ENCODE assay signal across 13 cellular contexts in the genomic region with DNA sequence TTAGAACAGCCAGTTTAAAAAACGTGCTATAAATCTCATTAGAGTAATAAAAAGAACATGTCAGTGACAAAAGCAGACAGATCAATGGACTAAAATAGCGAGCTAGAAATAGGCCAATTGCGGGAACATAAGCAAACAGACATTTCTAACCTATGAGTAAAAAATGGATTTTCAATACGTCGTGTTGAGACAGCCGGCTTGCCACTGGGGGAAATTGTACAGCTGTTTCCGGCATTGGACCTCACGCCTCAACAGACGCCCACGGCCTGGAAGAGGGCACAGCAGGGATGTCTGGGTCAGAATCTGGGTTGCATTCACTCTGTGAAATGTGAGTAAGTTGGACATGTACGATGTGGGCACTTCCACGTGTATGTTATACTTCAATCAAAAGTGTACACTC.
DNase-seq lines count a peak whose midpoint lies in the region; ATAC-seq, FAIRE-seq and TF ChIP-seq lines count a peak whose summit lies in the region.
"Had no signal": no experiment of that assay in that cellular context is flagged by ENCODE, and none has a peak within 500 bp of the region (broad histone marks: within the 10 kb centered on the region; RNA-seq: fewer than 3 reads in every experiment).

No MANE protein-coding gene starts in this region.

- no peak overlapping the region for H3K4me3 Mint-ChIP-seq in activated CD4-positive, alpha-beta T cell treated with anti-CD3 and anti-CD28 coated beads for 36 hours

- H3K4me1 Mint-ChIP-seq in activated CD4-positive, alpha-beta T cell treated with anti-CD3 and anti-CD28 coated beads for 36 hours, result peaks cover 17% of the 10 kb centered on the region

- TF ChIP-seq CTCF in kidney (IDR thresholded peaks at IDR 0.05; ENCODE audit: borderline replicate concordance, extremely low read depth, insufficient read depth), result no peak

- H3K9ac ChIP-seq in kidney (ENCODE audit: low read length in 2 of 2), result no peak overlapping the region

- ATAC-seq in activated CD4-positive, alpha-beta T cell treated with anti-CD3 and anti-CD28 coated beads for 36 hours, result peak; percentile 76
- ATAC-seq in HG02642 (IDR thresholded peaks at IDR 0.05; ENCODE audit: poor library complexity, unreplicated experiment), result peak; percentile 67

- H3K9me3 ChIP-seq in kidney (ENCODE audit: control insufficient read depth in 1 of 2, low read length in 2 of 2), result no peaks in the 10 kb centered on the region

- no peak for FAIRE-seq in kidney (lab: Jason Lieb, UNC)
- FAIRE-seq: A204.1 had no signal

- no peaks in the 10 kb centered on the region for H3K27me3 Mint-ChIP-seq in activated CD4-positive, alpha-beta T cell treated with anti-CD3 and anti-CD28 coated beads for 36 hours

- no peak overlapping the region for H3K27ac ChIP-seq in kidney (ENCODE audit: low read depth in 2 of 2, low read length in 2 of 2)

- H3K4me3 ChIP-seq in skeletal muscle cell (ENCODE audit: low read depth, low read length) (no peak overlapping the region), kidney (ENCODE audit: low read length in 2 of 2) (no peak overlapping the region)

- CTCF ChIA-PET in activated CD4-positive, alpha-beta T cell treated with anti-CD3 and anti-CD28 coated beads for 36 hours (lab: Charles Lee), result no interaction called here

- peak; percentile 64 for DNase-seq in activated CD4-positive, alpha-beta T cell treated with anti-CD3 and anti-CD28 coated beads for 36 hours
- no peak for DNase-seq in activated CD4-positive, alpha-beta T cell treated with anti-CD3 and anti-CD28 coated beads, Interleukin-2, amount 50 U/mL, for 4 hours
- DNase-seq in astrocyte of the hippocampus (ENCODE audit: low read depth, low spot score) (peak; percentile 8), skeletal muscle cell (ENCODE audit: low read depth) (peak; percentile 54), NCI-H1105 (lab: John Stamatoyannopoulos, UW) (no peak), kidney (no peak), GM19240 (ENCODE audit: insufficient read length, low spot score) (no peak)
- DNase-seq: anterior cingulate cortex, hippocampal formation, NCI-H2081 treated with DMSO at 0.1 percent for 48 hours, occipital lobe had no signal

- no peak overlapping the region for H3K27ac Mint-ChIP-seq in activated CD4-positive, alpha-beta T cell treated with anti-CD3 and anti-CD28 coated beads for 36 hours

- POLR2A ChIA-PET in activated CD4-positive, alpha-beta T cell treated with anti-CD3 and anti-CD28 coated beads for 36 hours (lab: Charles Lee), result no interaction called here

- no peaks in the 10 kb centered on the region for H3K36me3 ChIP-seq in kidney (ENCODE audit: control insufficient read depth in 1 of 2, insufficient read depth in 2 of 2, low read length in 2 of 2)

- no peaks in the 10 kb centered on the region for H3K4me1 ChIP-seq in kidney (ENCODE audit: control insufficient read depth in 1 of 2, insufficient read depth in 1 of 2, low read depth in 1 of 2, low read length in 2 of 2)

- no peaks in the 10 kb centered on the region for H3K9me3 Mint-ChIP-seq in activated CD4-positive, alpha-beta T cell treated with anti-CD3 and anti-CD28 coated beads for 36 hours (ENCODE audit: low read depth)

- peaks cover under 1% of the 10 kb centered on the region for H3K36me3 Mint-ChIP-seq in activated CD4-positive, alpha-beta T cell treated with anti-CD3 and anti-CD28 coated beads for 36 hours (ENCODE audit: low read depth)

- intact Hi-C loops in activated CD4-positive, alpha-beta T cell treated with anti-CD3 and anti-CD28 coated beads for 36 hours (cut with DNase I, micrococcal nuclease), result no loop called here
- intact Hi-C loops in kidney (cut with DNase I), result no loop called here

Comparison
In these comparisons a context has a peak if more than half of its experiments do, and no peak if none do; other contexts are left out.
1. DNase-seq: peak in activated CD4-positive, alpha-beta T cell treated with anti-CD3 and anti-CD28 coated beads for 36 hours (single experiment), astrocyte of the hippocampus (single experiment) and skeletal muscle cell (single experiment); none in activated CD4-positive, alpha-beta T cell treated with anti-CD3 and anti-CD28 coated beads, Interleukin-2, amount 50 U/mL, for 4 hours (0 of 2), NCI-H1105 (single experiment), kidney (single experiment) and GM19240 (single experiment).